Comparison of ENCODE assay signal across 15 cellular contexts in the genomic region with DNA sequence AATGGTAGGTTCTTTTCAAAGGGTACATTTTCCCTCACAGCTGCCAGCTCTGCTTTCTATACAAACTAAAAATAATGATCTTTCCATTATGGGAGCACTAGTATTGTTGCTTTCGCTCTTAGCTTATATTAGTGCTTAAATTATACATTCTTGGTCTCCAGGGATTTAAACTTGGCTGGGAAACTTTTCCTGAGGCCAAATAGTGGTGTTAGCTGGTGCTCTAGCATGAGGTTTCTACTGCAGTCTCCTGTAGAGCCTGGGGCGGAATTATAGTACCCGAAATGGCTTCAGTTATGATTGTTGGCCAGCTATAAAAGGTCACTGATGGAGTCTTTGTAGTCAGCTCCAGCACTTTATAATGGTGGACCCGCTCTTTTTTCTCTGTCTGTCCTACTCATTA.
"Had no signal": no experiment of that assay in that cellular context is flagged by ENCODE, and none has a peak within 500 bp of the region (broad histone marks: within the 10 kb centered on the region; RNA-seq: fewer than 3 reads in every experiment).

No MANE protein-coding gene starts in this region.

- H3K4me3 Mint-ChIP-seq: activated CD4-positive, alpha-beta T cell treated with anti-CD3 and anti-CD28 coated beads, Interleukin-2, amount 10 ng/mL, durations not matched to agents 7 days and 5 days; activated naive CD8-positive, alpha-beta T cell treated with anti-CD3 and anti-CD28 coated beads for 36 hours; activated T-helper 1 cell treated with anti-CD3 and anti-CD28 coated beads, Interleukin-12 subunit alpha, Interleukin-12 subunit beta, Interleukin-2, Interleukin-4 antibody, amounts not matched to agents 30 ng/mL and 10 ng/mL and 1 ng/mL, durations not matched to agents 14 hours and 24 hours and 36 hours; endodermal cell; natural killer cell treated with Interleukin-12 subunit alpha and Interleukin-12 subunit beta and Interleukin-15 and Interleukin-18, amount 100 ng/mL, for 72 hours had no signal

- ATAC-seq: left lung; natural killer cell treated with Interleukin-12 subunit alpha and Interleukin-12 subunit beta and Interleukin-15 and Interleukin-18, amount 100 ng/mL, for 72 hours; stimulated activated naive CD8-positive, alpha-beta T cell treated with anti-CD3 and anti-CD28 coated beads, Interleukin-15, Interleukin-2, amounts not matched to agents 100 U/mL and 50 U/mL, for 24 hours had no signal

- H3K9me3 Mint-ChIP-seq: activated CD4-positive, alpha-beta T cell treated with anti-CD3 and anti-CD28 coated beads, Interleukin-2, amount 10 ng/mL, durations not matched to agents 7 days and 5 days; endodermal cell had no signal

- DNase-seq: activated CD4-positive, alpha-beta T cell treated with anti-CD3 and anti-CD28 coated beads, Interleukin-2, amount 10 ng/mL, durations not matched to agents 7 days and 5 days; activated naive CD8-positive, alpha-beta T cell treated with anti-CD3 and anti-CD28 coated beads for 36 hours; cerebellar nuclear complex; dorsolateral prefrontal cortex; endodermal cell; kidney; left lung; mammary epithelial cell; nucleus accumbens; small intestine; stimulated activated naive CD8-positive, alpha-beta T cell treated with anti-CD3 and anti-CD28 coated beads, Interleukin-15, Interleukin-2, amounts not matched to agents 100 U/mL and 50 U/mL, for 24 hours; transverse colon had no signal

- H3K27me3 ChIP-seq: left lung, right atrium auricular region, transverse colon had no signal

- H3K9me3 ChIP-seq: left lung, right atrium auricular region, transverse colon had no signal

- H3K4me3 ChIP-seq: dorsolateral prefrontal cortex, left lung, right atrium auricular region, transverse colon had no signal

- H3K4me1 ChIP-seq: left lung, right atrium auricular region, transverse colon had no signal

- H3K27ac ChIP-seq: dorsolateral prefrontal cortex, left lung, right atrium auricular region, transverse colon had no signal

- H3K36me3 Mint-ChIP-seq: activated naive CD8-positive, alpha-beta T cell treated with anti-CD3 and anti-CD28 coated beads for 36 hours; natural killer cell treated with Interleukin-12 subunit alpha and Interleukin-12 subunit beta and Interleukin-15 and Interleukin-18, amount 100 ng/mL, for 72 hours had no signal

- H3K4me1 Mint-ChIP-seq: activated CD4-positive, alpha-beta T cell treated with anti-CD3 and anti-CD28 coated beads, Interleukin-2, amount 10 ng/mL, durations not matched to agents 7 days and 5 days; activated naive CD8-positive, alpha-beta T cell treated with anti-CD3 and anti-CD28 coated beads for 36 hours had no signal

- H3K27me3 Mint-ChIP-seq: activated CD4-positive, alpha-beta T cell treated with anti-CD3 and anti-CD28 coated beads, Interleukin-2, amount 10 ng/mL, durations not matched to agents 7 days and 5 days; activated naive CD8-positive, alpha-beta T cell treated with anti-CD3 and anti-CD28 coated beads for 36 hours; natural killer cell treated with Interleukin-12 subunit alpha and Interleukin-12 subunit beta and Interleukin-15 and Interleukin-18, amount 100 ng/mL, for 72 hours had no signal

- H3K27ac Mint-ChIP-seq: activated CD4-positive, alpha-beta T cell treated with anti-CD3 and anti-CD28 coated beads, Interleukin-2, amount 10 ng/mL, durations not matched to agents 7 days and 5 days; activated naive CD8-positive, alpha-beta T cell treated with anti-CD3 and anti-CD28 coated beads for 36 hours; activated T-helper 1 cell treated with anti-CD3 and anti-CD28 coated beads, Interleukin-12 subunit alpha, Interleukin-12 subunit beta, Interleukin-2, Interleukin-4 antibody, amounts not matched to agents 30 ng/mL and 10 ng/mL and 1 ng/mL, durations not matched to agents 14 hours and 24 hours and 36 hours; endodermal cell; natural killer cell treated with Interleukin-12 subunit alpha and Interleukin-12 subunit beta and Interleukin-15 and Interleukin-18, amount 100 ng/mL, for 72 hours had no signal

- H3K36me3 ChIP-seq: left lung, right atrium auricular region, transverse colon had no signal
